Comparison of ENCODE assay signal across 9 cellular contexts in the genomic region with DNA sequence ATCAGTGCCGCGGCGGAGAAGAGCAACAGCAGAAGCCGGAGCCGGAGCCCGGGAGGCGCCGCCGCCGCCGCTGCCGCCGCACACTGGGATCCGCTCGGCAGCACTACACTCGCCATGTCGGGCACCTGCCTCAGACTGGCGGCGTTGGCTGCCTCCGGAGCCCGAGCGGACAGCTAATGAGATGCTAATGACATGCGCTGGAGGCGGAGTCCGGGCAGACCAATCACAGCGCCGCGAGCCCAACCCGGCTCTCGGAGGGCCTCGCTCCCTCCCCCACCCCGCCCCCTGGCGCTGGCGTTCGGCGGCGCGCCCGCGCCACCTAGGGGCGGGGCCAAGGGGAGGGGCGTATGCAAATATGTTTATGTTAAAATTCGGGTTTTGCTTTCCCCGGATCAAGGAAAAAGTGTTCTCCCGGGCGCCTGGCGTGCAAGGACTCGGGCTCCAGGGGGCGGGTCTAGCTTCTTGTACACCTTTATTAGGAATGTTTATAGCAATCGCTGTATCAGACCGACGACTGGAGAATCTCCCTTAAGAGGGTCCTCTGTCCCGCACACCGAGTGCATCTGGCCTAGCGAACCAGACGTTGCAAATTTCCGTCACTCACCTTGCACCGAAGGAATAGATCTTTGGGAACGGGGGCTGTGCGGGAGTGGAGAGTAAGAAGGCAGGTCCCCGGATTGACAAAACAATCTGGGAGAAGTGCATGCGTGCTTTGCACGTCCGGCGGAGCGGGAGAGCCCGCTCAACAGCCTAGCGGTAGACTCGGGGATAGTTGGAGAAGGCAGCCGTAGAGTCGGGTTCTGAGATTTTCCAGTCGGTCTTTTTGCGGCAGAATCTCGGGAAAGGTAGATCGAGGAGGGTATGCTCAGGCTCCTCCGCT. TPM values are rescaled to one million over a fixed set of nuclear protein-coding genes. Genes with fewer than 3 reads are reported as not detected.
A peak's percentile ranks its signal among the peaks of the same experiment; 100 is the strongest.
DNase-seq lines count a peak whose midpoint lies in the region; ATAC-seq, FAIRE-seq and TF ChIP-seq lines count a peak whose summit lies in the region.
"Had no signal": no experiment of that assay in that cellular context is flagged by ENCODE, and none has a peak within 500 bp of the region (broad histone marks: within the 10 kb centered on the region; RNA-seq: fewer than 3 reads in every experiment).

Gene CADM1, minus strand, starts transcription at position 137 of the 880 bp plus-strand sequence.

- peaks cover 15% of the 10 kb centered on the region for H3K4me1 Mint-ChIP-seq in nephron

- no peak within 1 kb of the TSS for H3K27ac ChIP-seq in foreskin keratinocyte
- H3K27ac ChIP-seq: BLaER1 had no signal

- DNase-seq in 8988T, result peak; percentile 39
- DNase-seq in HuH-7 (ENCODE audit: low spot score), result peak; percentile 82
- DNase-seq in RCC 7860 (ENCODE audit: low spot score), result peak; percentile 86
- peak; percentile 71 for DNase-seq in activated gamma-delta T cell treated with Interleukin-2 at 50 U/mL for 16 hours
- DNase-seq in foreskin keratinocyte, result peak; percentile 89 to 94
- peak; percentile 10 to 65 (median 46) for DNase-seq in stimulated activated naive CD4-positive, alpha-beta T cell (lab: John Stamatoyannopoulos, UW)

- TF ChIP-seq CTCF in foreskin keratinocyte (conservative IDR thresholded peaks at IDR 0.05) (peak; percentile 93), nephron (IDR thresholded peaks at IDR 0.05; ENCODE audit: unreplicated experiment in 3 of 3) (peak; percentile 76 to 85 (median 76))

- H3K9me3 Mint-ChIP-seq in nephron, result no peaks in the 10 kb centered on the region

- FAIRE-seq in RCC 7860 (lab: Jason Lieb, UNC), result peak; percentile 38

- peaks cover 21% of the 10 kb centered on the region for H3K27me3 Mint-ChIP-seq in nephron (ENCODE audit: low read depth)

- H3K27ac Mint-ChIP-seq in nephron, result peak within 1 kb of the TSS; percentile 94 to 97 (median 97)

- peaks cover 6% of the 10 kb centered on the region for H3K4me1 ChIP-seq in foreskin keratinocyte
- H3K4me1 ChIP-seq: BLaER1 had no signal

- H3K4me3 Mint-ChIP-seq in nephron, result peak within 1 kb of the TSS; percentile 90 to 93 (median 90)

- H3K36me3 Mint-ChIP-seq in nephron (ENCODE audit: low read depth), result no peaks in the 10 kb centered on the region

- no peaks in the 10 kb centered on the region for H3K27me3 ChIP-seq in foreskin keratinocyte

- ATAC-seq in GM19043 (IDR thresholded peaks at IDR 0.05; ENCODE audit: low read depth, unreplicated experiment), result peak; percentile 44
- peak; percentile 91 for ATAC-seq in foreskin keratinocyte

RNA-seq across cellular contexts. Expression of gene CADM1, which starts in this region (rescaled TPM):
- total RNA-seq in foreskin keratinocyte, result 49.0 and 52.4 TPM in 2 replicates
- 26.8 and 29.6 TPM in 2 replicates for polyA plus RNA-seq in foreskin keratinocyte

Comparison
In these comparisons a context has a peak if more than half of its experiments do, and no peak if none do; other contexts are left out.
1. DNase-seq: peak in every context shown above with its lines; median percentile 92 in foreskin keratinocyte; 86 in RCC 7860; 82 in HuH-7; 71 in activated gamma-delta T cell treated with Interleukin-2 at 50 U/mL for 16 hours; 46 in stimulated activated naive CD4-positive, alpha-beta T cell; 39 in 8988T.